In the genomic region with DNA sequence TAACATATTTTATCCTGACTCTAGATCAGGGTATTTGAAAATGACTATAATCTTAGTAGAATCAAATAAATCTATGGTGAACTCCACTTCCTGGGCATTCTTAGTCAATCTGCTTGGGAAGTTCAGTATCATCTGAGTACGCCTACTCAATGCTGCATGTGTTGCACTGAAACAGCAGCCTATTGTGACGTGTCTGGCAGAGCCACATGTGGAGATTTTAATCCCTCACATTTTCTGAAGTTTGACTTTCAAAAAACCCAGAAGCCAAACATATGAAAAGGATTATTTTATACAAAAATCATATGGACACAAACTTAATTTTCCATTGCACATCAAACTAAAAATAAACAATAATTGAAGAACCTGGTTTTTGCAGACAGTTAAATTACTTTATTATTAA, we compare ENCODE assay signal across 16 cellular contexts.
A peak's percentile ranks its signal among the peaks of the same experiment; 100 is the strongest.
DNase-seq lines count a peak whose midpoint lies in the region; ATAC-seq and TF ChIP-seq lines count a peak whose summit lies in the region.
"Had no signal": no experiment of that assay in that cellular context is flagged by ENCODE, and none has a peak within 500 bp of the region (broad histone marks: within the 10 kb centered on the region; RNA-seq: fewer than 3 reads in every experiment).

No MANE protein-coding gene starts in this region.

- no peaks in the 10 kb centered on the region for H3K4me1 ChIP-seq in right cardiac atrium (ENCODE audit: control insufficient read depth, insufficient read depth, low read length)
- H3K4me1 ChIP-seq: Peyer's patch had no signal

- CTCF ChIA-PET in HEK293T (lab: Yijun Ruan, JAX): no interaction called here

- H3K9me3 ChIP-seq in right cardiac atrium (ENCODE audit: control insufficient read depth, low read length): no peaks in the 10 kb centered on the region
- H3K9me3 ChIP-seq: Peyer's patch had no signal

- intact Hi-C loops in right cardiac atrium (cut with DNase I) (no loop called here), cardiac septum (cut with DNase I) (no loop called here)

- no peaks in the 10 kb centered on the region for H3K27me3 ChIP-seq in right cardiac atrium (ENCODE audit: control insufficient read depth, insufficient read depth)
- H3K27me3 ChIP-seq: Peyer's patch had no signal

- 58% methylated on average over 2 of the region's 2 CpGs for WGBS in right cardiac atrium

- no peak overlapping the region for H3K27ac ChIP-seq in right cardiac atrium (ENCODE audit: low read length)
- H3K27ac ChIP-seq: HL-60, KMS-11, Peyer's patch had no signal

- H3K4me3 ChIP-seq in right cardiac atrium (ENCODE audit: low read length): no peak overlapping the region
- H3K4me3 ChIP-seq in choroid plexus epithelial cell (ENCODE audit: low read depth, low read length): no peak overlapping the region
- H3K4me3 ChIP-seq: GM23338, Peyer's patch had no signal

- TF ChIP-seq CTCF in choroid plexus epithelial cell (conservative IDR thresholded peaks at IDR 0.05; ENCODE audit: low read depth, low read length): no peak

- POLR2A ChIA-PET in HEK293T (lab: Yijun Ruan, JAX): no interaction called here

- ATAC-seq in right cardiac atrium (peak; percentile 55 to 61), HG03045 (IDR thresholded peaks at IDR 0.05; ENCODE audit: unreplicated experiment) (no peak)
- ATAC-seq: GM23338 had no signal

- DNase-seq in right cardiac atrium (peak in 2 of 3 donors; percentile 15 to 40), cardiac septum (ENCODE audit: low spot score) (no peak), choroid plexus epithelial cell (ENCODE audit: low read depth) (peak; percentile 62), iris pigment epithelial cell (ENCODE audit: low read depth) (peak; percentile 61), NAMALWA (ENCODE audit: low spot score) (no peak), NCI-H2081 treated with DMSO at 0.1 percent for 48 hours (lab: John Stamatoyannopoulos, UW) (no peak), HEK293T (ENCODE audit: extremely low spot score) (no peak)
- DNase-seq: activated CD4-positive, alpha-beta T cell treated with anti-CD3 and anti-CD28 coated beads for 1 hour; NCI-H1694; NCI-H526 treated with DMSO at 0.1 percent for 48 hours; Peyer's patch; stimulated activated naive CD4-positive, alpha-beta T cell treated with Interleukin-2 at 50 U/mL for 16 hours had no signal

TF ChIP-seq in HEK293T, 16 proteins besides CTCF, POLR2A, EP300 and RAD21:
- TF ChIP-seq CTBP1 (IDR thresholded peaks at IDR 0.05; ENCODE audit: borderline replicate concordance) (no peak), HDGF (IDR thresholded peaks at IDR 0.05; ENCODE audit: borderline replicate concordance) (no peak), SP1 (IDR thresholded peaks at IDR 0.05) (no peak), LEF1 (IDR thresholded peaks at IDR 0.05; ENCODE audit: borderline replicate concordance) (no peak), ARNT (IDR thresholded peaks at IDR 0.05) (no peak), BHLHE40 (IDR thresholded peaks at IDR 0.05; ENCODE audit: borderline replicate concordance) (no peak), ZNF384 (IDR thresholded peaks at IDR 0.05) (no peak), FOXK2 (IDR thresholded peaks at IDR 0.05) (no peak), L3MBTL2 (conservative IDR thresholded peaks at IDR 0.05) (no peak), TARDBP (IDR thresholded peaks at IDR 0.05) (no peak), FOXA1 (IDR thresholded peaks at IDR 0.05) (no peak), SUZ12 (IDR thresholded peaks at IDR 0.05) (no peak), NFRKB (IDR thresholded peaks at IDR 0.05) (no peak), ELF4 (IDR thresholded peaks at IDR 0.05) (no peak), FOXM1 (IDR thresholded peaks at IDR 0.05; ENCODE audit: borderline replicate concordance) (no peak)
- TF ChIP-seq, protein P1, sequence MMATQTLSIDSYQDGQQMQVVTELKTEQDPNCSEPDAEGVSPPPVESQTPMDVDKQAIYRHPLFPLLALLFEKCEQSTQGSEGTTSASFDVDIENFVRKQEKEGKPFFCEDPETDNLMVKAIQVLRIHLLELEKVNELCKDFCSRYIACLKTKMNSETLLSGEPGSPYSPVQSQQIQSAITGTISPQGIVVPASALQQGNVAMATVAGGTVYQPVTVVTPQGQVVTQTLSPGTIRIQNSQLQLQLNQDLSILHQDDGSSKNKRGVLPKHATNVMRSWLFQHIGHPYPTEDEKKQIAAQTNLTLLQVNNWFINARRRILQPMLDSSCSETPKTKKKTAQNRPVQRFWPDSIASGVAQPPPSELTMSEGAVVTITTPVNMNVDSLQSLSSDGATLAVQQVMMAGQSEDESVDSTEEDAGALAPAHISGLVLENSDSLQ (IDR thresholded peaks at IDR 0.05): no peak

Comparison
In these comparisons a context has a peak if more than half of its experiments do, and no peak if none do; other contexts are left out.
1. DNase-seq: peak in right cardiac atrium (2 of 3), choroid plexus epithelial cell (single experiment) and iris pigment epithelial cell (single experiment); none in cardiac septum (single experiment), NAMALWA (single experiment), NCI-H2081 treated with DMSO at 0.1 percent for 48 hours (single experiment) and HEK293T (single experiment).